8 cellular contexts compared by ENCODE assay signal in the genomic region with DNA sequence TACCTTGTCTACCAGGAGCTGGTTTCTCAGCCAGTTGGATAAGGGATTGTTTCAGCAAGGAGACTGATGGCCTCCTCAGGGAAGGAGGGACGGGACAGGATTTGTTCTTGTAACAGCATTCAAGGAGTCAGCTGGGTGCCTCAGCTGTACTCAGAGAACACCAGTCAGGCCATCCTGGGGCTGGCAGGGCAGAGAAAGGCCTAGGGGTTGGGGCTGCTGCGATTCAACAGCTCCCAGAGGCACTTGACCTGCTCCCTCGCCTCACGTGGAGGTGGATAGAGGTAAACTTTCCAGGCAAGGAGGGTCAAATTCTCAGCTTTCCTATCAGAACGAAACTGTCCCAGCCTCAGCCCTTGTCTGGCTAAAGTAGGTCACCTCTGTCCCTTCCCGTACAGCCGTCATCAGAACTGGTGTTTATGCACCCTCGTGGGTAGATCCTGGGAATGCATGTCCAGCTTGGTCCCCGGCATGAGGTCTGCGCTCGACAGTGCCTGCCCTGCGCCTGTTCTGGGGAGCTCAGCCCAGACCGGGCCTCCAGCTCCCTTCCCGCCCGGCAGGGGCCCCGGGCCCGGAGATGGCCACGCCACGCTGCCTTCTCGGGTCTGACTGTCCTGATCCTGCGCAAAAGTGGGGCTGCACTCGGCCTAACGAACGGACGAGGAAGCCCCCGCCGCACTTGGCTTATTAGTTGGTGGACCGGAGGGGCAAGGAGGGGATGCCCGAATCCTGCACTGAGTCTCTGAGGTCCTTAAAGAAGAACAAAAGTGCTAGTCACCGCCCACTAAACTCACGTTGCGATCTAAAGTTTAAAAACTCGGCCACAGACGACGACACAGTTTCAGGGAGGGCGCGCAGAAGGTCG. TPM values are rescaled to one million over a fixed set of nuclear protein-coding genes. Genes with fewer than 3 reads are reported as not detected.
DNase-seq lines count a peak whose midpoint lies in the region; ATAC-seq, FAIRE-seq and TF ChIP-seq lines count a peak whose summit lies in the region.

No MANE protein-coding gene starts in this region.

- peak overlapping the region; percentile 90 for H4K8ac ChIP-seq in H1 (ENCODE audit: extremely low read depth, insufficient read depth, low read length)
- H4K8ac ChIP-seq in mesenchymal stem cell (ENCODE audit: low read length) = peak overlapping the region; percentile 99

- TF ChIP-seq CTCF in H1 (IDR thresholded peaks at IDR 0.05; ENCODE audit: control extremely low read depth in 1 of 3, insufficient read depth in 1 of 3, low read depth in 1 of 3, low read length in 3 of 3) = no peak
- no peak for TF ChIP-seq CTCF in testis (IDR thresholded peaks at IDR 0.05)

- peak; percentile 42 for DNase-seq in activated CD4-positive, alpha-beta T cell treated with anti-CD3 and anti-CD28 coated beads for 36 hours
- no peak for DNase-seq in activated CD4-positive, alpha-beta T cell treated with anti-CD3 and anti-CD28 coated beads for 4 hours
- DNase-seq in H1 (ENCODE audit: low read depth in 1 of 2, low spot score in 2 of 2) = peak in 1 of 2 experiments; percentile 67
- DNase-seq in mesenchymal stem cell = no peak
- DNase-seq in testis = peak; percentile 53
- no peak for DNase-seq in HPDE6-E6E7 (ENCODE audit: extremely low spot score)

- peak overlapping the region; percentile 66 for H3K56ac ChIP-seq in H1 (replicated peaks; ENCODE audit: insufficient read length, low read depth, low read length)

- peaks cover 3% of the 10 kb centered on the region; the same call in 1 of the 2 replicates for H3K79me1 ChIP-seq in H1 (ENCODE audit: low read depth, low read length)
- H3K79me1 ChIP-seq in mesenchymal stem cell (replicated peaks; ENCODE audit: low read length, poor library complexity, severe bottlenecking) = peaks cover 5% of the 10 kb centered on the region

- peak overlapping the region; percentile 95 for H3K18ac ChIP-seq in H1 (ENCODE audit: extremely low read depth, low read length)
- H3K18ac ChIP-seq in mesenchymal stem cell (ENCODE audit: low read depth in 1 of 2, low read length in 2 of 2) = peak overlapping the region; percentile 63 to 89

- H3K4me3 ChIP-seq in H1 (ENCODE audit: extremely low read depth in 1 of 4, insufficient read depth in 2 of 4, low read depth in 3 of 4, low read length in 4 of 4) = peak overlapping the region; percentile 78 to 91 (median 86)
- peak overlapping the region; percentile 78 to 96 for H3K4me3 ChIP-seq in mesenchymal stem cell (ENCODE audit: insufficient read depth in 1 of 2, low read depth in 1 of 2, low read length in 2 of 2)
- H3K4me3 ChIP-seq in testis = peak overlapping the region; percentile 82 to 83

- TF ChIP-seq POLR2A in H1 (IDR thresholded peaks at IDR 0.05; ENCODE audit: control extremely low read depth in 1 of 2, low read depth in 2 of 2, low read length in 2 of 2) (no peak), testis (IDR thresholded peaks at IDR 0.05) (no peak)

- H2BK15ac ChIP-seq in H1 (ENCODE audit: low read length) (no peak overlapping the region), mesenchymal stem cell (ENCODE audit: low read depth, poor library complexity, severe bottlenecking) (no peak overlapping the region)

- H2BK5ac ChIP-seq in H1 (ENCODE audit: low read depth, low read length) (peak overlapping the region; percentile 88; the same call in 1 of the 2 replicates), mesenchymal stem cell (ENCODE audit: low read depth, low read length, poor library complexity, severe bottlenecking) (no peak overlapping the region)

- H3K27ac ChIP-seq in H1 (ENCODE audit: low read depth, low read length) = peak overlapping the region; percentile 63; the same call in 1 of the 2 replicates
- peak overlapping the region; percentile 21 for H3K27ac ChIP-seq in mesenchymal stem cell (ENCODE audit: low read length, poor library complexity, severe bottlenecking)
- H3K27ac ChIP-seq in testis = peak overlapping the region; percentile 63 to 89

- peaks cover 34% of the 10 kb centered on the region for H3K4me1 Mint-ChIP-seq in activated CD4-positive, alpha-beta T cell treated with anti-CD3 and anti-CD28 coated beads for 36 hours
- H3K4me1 Mint-ChIP-seq in T-helper 1 cell treated with Interleukin-12 subunit alpha and Interleukin-12 subunit beta and Interleukin-4 antibody, amounts not matched to agents 30 μg/mL and 1 μg/mL, for 36 hours (ENCODE audit: low read depth) = peaks cover 33% of the 10 kb centered on the region

- H3K36me3 ChIP-seq in H1 (ENCODE audit: control insufficient read depth in 2 of 4, insufficient read depth in 4 of 4, low read length in 3 of 4) (no peaks in the 10 kb centered on the region), mesenchymal stem cell (ENCODE audit: control insufficient read depth in 1 of 2, insufficient read depth in 2 of 2, low read depth in 1 of 2, low read length in 2 of 2) (no peaks in the 10 kb centered on the region), testis (ENCODE audit: low read depth, missing control alignments) (no peaks in the 10 kb centered on the region)

- 36% methylated on average over 38 of the region's 38 CpGs; no CpG with 5 or more reads in 1 of the 2 experiments for WGBS in H1 (ENCODE audit: extremely low coverage in 1 of 2, insufficient coverage in 1 of 2, insufficient read length in 1 of 2, insufficient replicate concordance in 2 of 2, low coverage in 1 of 2, low lambda C conversion rate in 2 of 2, missing lambda C conversion rate in 1 of 2), 2 experiments
- 67% methylated on average over 38 of the region's 38 CpGs for WGBS in mesenchymal stem cell
- WGBS in testis, 2 donors = 11 to 37% methylated on average over 4 to 29 of the region's 38 CpGs

- TF ChIP-seq EP300 in H1 (IDR thresholded peaks at IDR 0.05; ENCODE audit: borderline replicate concordance in 1 of 2, low read depth in 2 of 2, low read length in 2 of 2) = no peak

- H2BK120ac ChIP-seq in H1 (replicated peaks; ENCODE audit: low read depth, low read length) = peak overlapping the region; percentile 47
- peak overlapping the region; percentile 12 for H2BK120ac ChIP-seq in mesenchymal stem cell (ENCODE audit: low read depth, low read length)

- H3K4me2 ChIP-seq in H1 (ENCODE audit: insufficient read depth in 1 of 2, low read depth in 2 of 2, low read length in 2 of 2) (peak overlapping the region; percentile 93 to 96), mesenchymal stem cell (ENCODE audit: low read length, poor library complexity, severe bottlenecking) (peak overlapping the region; percentile 54)

- H3K23ac ChIP-seq in H1 (ENCODE audit: insufficient read length) (no peak overlapping the region), mesenchymal stem cell (ENCODE audit: low read length in 2 of 2) (no peak overlapping the region)

- intact Hi-C loops in activated CD4-positive, alpha-beta T cell treated with anti-CD3 and anti-CD28 coated beads for 36 hours (cut with DNase I, micrococcal nuclease) = loop anchor here (1.0 to 5.0 kb wide), 10 partner anchors 18 to 271 kb away; a partner anchor contains a TSS
- intact Hi-C loops in testis (cut with DNase I; ENCODE audit: low total_unique reads) = no loop called here

- FAIRE-seq in H1 (lab: Jason Lieb, UNC) = no peak

- peaks cover 0 to 23% of the 10 kb centered on the region in 2 experiments; a peak in 3 of 4 replicates for H3K79me2 ChIP-seq in H1 (ENCODE audit: control insufficient read depth in 1 of 2, insufficient read depth in 2 of 2, low read length in 2 of 2)

- H4K5ac ChIP-seq in H1 (ENCODE audit: insufficient read length, low read depth, low read length) = peak overlapping the region; percentile 78

- H2BK12ac ChIP-seq in H1 (ENCODE audit: low read depth, low read length) = peak overlapping the region; percentile 92
- H2BK12ac ChIP-seq in mesenchymal stem cell (ENCODE audit: low read length in 2 of 2) = peak overlapping the region; percentile 2 to 12

- H4K91ac ChIP-seq in H1 (replicated peaks; ENCODE audit: insufficient read length, low read length) = peak overlapping the region; percentile 85
- H4K91ac ChIP-seq in mesenchymal stem cell (ENCODE audit: low read length) = peak overlapping the region; percentile 89

- H3K27me3 ChIP-seq in H1 (replicated peaks in 1 of 4; ENCODE audit: control insufficient read depth in 3 of 4, extremely low read depth in 1 of 4, insufficient read depth in 3 of 4, low read length in 3 of 4) (no peaks in the 10 kb centered on the region), mesenchymal stem cell (ENCODE audit: control insufficient read depth in 1 of 2, insufficient read depth in 1 of 2, low read length in 2 of 2) (no peaks in the 10 kb centered on the region), testis (no peaks in the 10 kb centered on the region)

- no peak for TF ChIP-seq RAD21 in H1 (IDR thresholded peaks at IDR 0.05 in 1 of 2, conservative IDR thresholded peaks at IDR 0.05 in 1 of 2; ENCODE audit: low read depth in 2 of 2, low read length in 2 of 2)

- H2AFZ ChIP-seq in H1 (ENCODE audit: low read length) (peak overlapping the region; percentile 10; the same call in 1 of the 2 replicates), mesenchymal stem cell (ENCODE audit: low read depth, low read length) (no peak overlapping the region)

- H3K9ac ChIP-seq in H1 (replicated peaks in 1 of 4; ENCODE audit: extremely low read depth in 1 of 4, low read depth in 3 of 4, low read length in 3 of 4) = peak overlapping the region in 3 of 4 experiments; percentile 72 to 77 (median 77); a peak in 6 of 7 replicates
- H3K9ac ChIP-seq in mesenchymal stem cell (ENCODE audit: low read length) = peak overlapping the region; percentile 93

- CTCF ChIA-PET in activated CD4-positive, alpha-beta T cell treated with anti-CD3 and anti-CD28 coated beads for 36 hours (lab: Charles Lee) = interaction anchor here (0.8 to 7.7 kb wide), 16 partner anchors 9 to 281 kb away, joined by 3 to 63 read pairs (median 4); a partner anchor contains a TSS
- CTCF ChIA-PET in H1 (lab: Charles Lee; ENCODE audit: partially characterized antibody) = interaction anchor here (0.6 to 3.8 kb wide), 10 partner anchors 37 to 276 kb away, joined by 3 to 20 read pairs (median 4); a partner anchor contains a TSS

- ATAC-seq in activated CD4-positive, alpha-beta T cell treated with anti-CD3 and anti-CD28 coated beads for 36 hours = peak; percentile 21
- peak; percentile 3 for ATAC-seq in HG02884 (IDR thresholded peaks at IDR 0.05; ENCODE audit: unreplicated experiment)

- H3K27ac Mint-ChIP-seq in activated CD4-positive, alpha-beta T cell treated with anti-CD3 and anti-CD28 coated beads for 36 hours = peak overlapping the region; percentile 96
- H3K27ac Mint-ChIP-seq in T-helper 1 cell treated with Interleukin-12 subunit alpha and Interleukin-12 subunit beta and Interleukin-4 antibody, amounts not matched to agents 30 μg/mL and 1 μg/mL, for 36 hours = peak overlapping the region; percentile 97

- peaks cover 0 to 6% of the 10 kb centered on the region in 2 experiments for H4K20me1 ChIP-seq in H1 (replicated peaks in 1 of 2; ENCODE audit: control insufficient read depth in 1 of 2, insufficient read depth in 2 of 2, low read length in 2 of 2)

- H2BK20ac ChIP-seq in H1 (ENCODE audit: low read length) = no peak overlapping the region

- no peaks in the 10 kb centered on the region for H3K9me3 Mint-ChIP-seq in activated CD4-positive, alpha-beta T cell treated with anti-CD3 and anti-CD28 coated beads for 36 hours (ENCODE audit: low read depth)
- H3K9me3 Mint-ChIP-seq in T-helper 1 cell treated with Interleukin-12 subunit alpha and Interleukin-12 subunit beta and Interleukin-4 antibody, amounts not matched to agents 30 μg/mL and 1 μg/mL, for 36 hours = no peaks in the 10 kb centered on the region

- H3K4ac ChIP-seq in H1 (replicated peaks; ENCODE audit: insufficient read length, low read depth, low read length) = peak overlapping the region; percentile 79
- H3K4ac ChIP-seq in mesenchymal stem cell (ENCODE audit: low read depth in 1 of 2, low read length in 2 of 2) = peak overlapping the region; percentile 68 to 86

- POLR2A ChIA-PET in activated CD4-positive, alpha-beta T cell treated with anti-CD3 and anti-CD28 coated beads for 36 hours (lab: Charles Lee) = interaction anchor here (0.5 to 2.8 kb wide), 22 partner anchors 9 to 507 kb away, joined by 3 to 64 read pairs (median 4); a partner anchor contains a TSS
- POLR2A ChIA-PET in H1 (lab: Charles Lee; ENCODE audit: partially characterized antibody) = interaction anchor here (0.7 to 3.1 kb wide), 27 partner anchors 8 to 265 kb away, joined by 3 to 30 read pairs (median 5); a partner anchor contains a TSS

- H3K27me3 Mint-ChIP-seq in activated CD4-positive, alpha-beta T cell treated with anti-CD3 and anti-CD28 coated beads for 36 hours = no peaks in the 10 kb centered on the region
- no peaks in the 10 kb centered on the region for H3K27me3 Mint-ChIP-seq in T-helper 1 cell treated with Interleukin-12 subunit alpha and Interleukin-12 subunit beta and Interleukin-4 antibody, amounts not matched to agents 30 μg/mL and 1 μg/mL, for 36 hours (ENCODE audit: low read depth)

- H3K9me3 ChIP-seq in H1 (ENCODE audit: insufficient read depth in 2 of 2, low read depth in 1 of 2, low read length in 1 of 2) = no peaks in the 10 kb centered on the region
- H3K9me3 ChIP-seq in mesenchymal stem cell (ENCODE audit: control insufficient read depth, low read length) = no peaks in the 10 kb centered on the region
- no peaks in the 10 kb centered on the region for H3K9me3 ChIP-seq in testis

- H3K14ac ChIP-seq in H1 (ENCODE audit: insufficient read length) (no peak overlapping the region), mesenchymal stem cell (ENCODE audit: low read length in 2 of 2) (no peak overlapping the region)

- peaks cover 14% of the 10 kb centered on the region for H3K36me3 Mint-ChIP-seq in activated CD4-positive, alpha-beta T cell treated with anti-CD3 and anti-CD28 coated beads for 36 hours (ENCODE audit: low read depth)
- peaks cover 21% of the 10 kb centered on the region for H3K36me3 Mint-ChIP-seq in T-helper 1 cell treated with Interleukin-12 subunit alpha and Interleukin-12 subunit beta and Interleukin-4 antibody, amounts not matched to agents 30 μg/mL and 1 μg/mL, for 36 hours (ENCODE audit: low read depth)

- peaks cover 14% of the 10 kb centered on the region for H3K23me2 ChIP-seq in H1 (ENCODE audit: low read depth, low read length)

- H2AK5ac ChIP-seq in H1 (ENCODE audit: low read depth, low read length) = 0 out of 2 replicates have a peak overlapping the region, but pooled peaks have one; percentile 48
- H2AK5ac ChIP-seq in mesenchymal stem cell (ENCODE audit: low read length, severe bottlenecking) = peak overlapping the region; percentile 28

- H3K4me1 ChIP-seq in H1 (replicated peaks in 1 of 4; ENCODE audit: control insufficient read depth in 3 of 4, insufficient read depth in 4 of 4, low read length in 3 of 4) (peaks cover 5 to 15% (median 8%) of the 10 kb centered on the region in 4 experiments), mesenchymal stem cell (ENCODE audit: control insufficient read depth, insufficient read depth, low read depth, low read length) (peaks cover 7% of the 10 kb centered on the region), testis (peaks cover 15% of the 10 kb centered on the region)

- H3K4me3 Mint-ChIP-seq in activated CD4-positive, alpha-beta T cell treated with anti-CD3 and anti-CD28 coated beads for 36 hours = peak overlapping the region; percentile 91
- H3K4me3 Mint-ChIP-seq in T-helper 1 cell treated with Interleukin-12 subunit alpha and Interleukin-12 subunit beta and Interleukin-4 antibody, amounts not matched to agents 30 μg/mL and 1 μg/mL, for 36 hours = peak overlapping the region; percentile 99

RNA-seq across cellular contexts. Expression of a gene that starts 0.8 kb away (rescaled TPM):
- total RNA-seq in activated CD4-positive, alpha-beta T cell treated with anti-CD3 and anti-CD28 coated beads for 36 hours = 10 to 100 TPM; 14.7 to 15.2 TPM
- total RNA-seq in H1 (2021; fragmentation: NEBNext Ultra II Directional; extraction: Animal tissue kit (Norgen Biotek cat#: 25700)) = 20.0 and 21.4 TPM in 2 replicates
- polyA plus RNA-seq in H1 (2011; rRNA removed) (7.7 and 10.3 TPM in 2 replicates), testis (ENCODE audit: insufficient read depth, low read depth, low replicate concordance) (15.6 TPM)
- polyA plus RNA-seq in H1 (2011; cell fraction: cytosol; rRNA removed) = 7.0 TPM
- polyA plus RNA-seq in H1 (2011; cell fraction: nucleus; rRNA removed) = 10.7 TPM
- 5.8 to 7.4 TPM (median 7.1 TPM) in 4 replicates for polyA plus RNA-seq in H1 (2012, experiment 1 of 2)
- polyA plus RNA-seq in H1 (2012, experiment 2 of 2) = 6.0 TPM
- 16.1 TPM for polyA plus RNA-seq in H1 (2013, experiment 1 of 2)
- 17.3 TPM for polyA plus RNA-seq in H1 (2013, experiment 2 of 2)
- 40.9 and 42.1 TPM in 2 replicates for polyA minus RNA-seq in H1 (2011; rRNA and poly(A)+ RNA removed)
- 16.9 TPM for polyA minus RNA-seq in H1 (2011; cell fraction: cytosol; rRNA and poly(A)+ RNA removed)
- polyA minus RNA-seq in H1 (2011; cell fraction: nucleus; rRNA and poly(A)+ RNA removed) = 13.3 TPM
- polyA plus RNA-seq in mesenchymal stem cell (2013, experiment 1 of 2) = 4.2 TPM
- polyA plus RNA-seq in mesenchymal stem cell (2013, experiment 2 of 2) = 3.7 TPM
- total RNA-seq in testis = 10 to 100 TPM; 12.8 to 20.8 TPM

RNA-seq across cellular contexts. Expression of a gene that starts 33.2 kb away (rescaled TPM):
- total RNA-seq in activated CD4-positive, alpha-beta T cell treated with anti-CD3 and anti-CD28 coated beads for 36 hours = 100 to 1,000 TPM; 101 to 105 TPM
- 144 TPM in 2 replicates for total RNA-seq in H1 (2021; fragmentation: NEBNext Ultra II Directional; extraction: Animal tissue kit (Norgen Biotek cat#: 25700))
- polyA plus RNA-seq in H1 (2011; rRNA removed) = 125 and 183 TPM in 2 replicates
- 138 TPM for polyA plus RNA-seq in H1 (2011; cell fraction: cytosol; rRNA removed)
- 287 TPM for polyA plus RNA-seq in H1 (2011; cell fraction: nucleus; rRNA removed)
- 122 to 145 TPM (median 141 TPM) in 4 replicates for polyA plus RNA-seq in H1 (2012, experiment 1 of 2)
- 112 TPM for polyA plus RNA-seq in H1 (2012, experiment 2 of 2)
- 141 TPM for polyA plus RNA-seq in H1 (2013, experiment 1 of 2)
- polyA plus RNA-seq in H1 (2013, experiment 2 of 2) = 161 TPM
- polyA minus RNA-seq in H1 (2011; rRNA and poly(A)+ RNA removed) = 167 and 170 TPM in 2 replicates
- polyA minus RNA-seq in H1 (2011; cell fraction: cytosol; rRNA and poly(A)+ RNA removed) = 123 TPM
- polyA minus RNA-seq in H1 (2011; cell fraction: nucleus; rRNA and poly(A)+ RNA removed) = 113 TPM
- polyA plus RNA-seq in mesenchymal stem cell (2013, experiment 1 of 2) = 98.2 TPM
- polyA plus RNA-seq in mesenchymal stem cell (2013, experiment 2 of 2) = 93.9 TPM
- total RNA-seq in testis = 100 to 1,000 TPM in 1 of 2 donors, 10 to 100 TPM in 1; 79.8 to 119 TPM
- polyA plus RNA-seq in testis (ENCODE audit: insufficient read depth, low read depth, low replicate concordance) = 59.7 TPM

Comparison
In these comparisons a context has a peak if more than half of its experiments do, and no peak if none do; other contexts are left out.
1. DNase-seq: peak in activated CD4-positive, alpha-beta T cell treated with anti-CD3 and anti-CD28 coated beads for 36 hours (single experiment) and testis (single experiment); none in activated CD4-positive, alpha-beta T cell treated with anti-CD3 and anti-CD28 coated beads for 4 hours (0 of 2), mesenchymal stem cell (single experiment) and HPDE6-E6E7 (single experiment).
2. H3K27ac ChIP-seq: peak in every context shown above with its lines; median percentile 76 in testis; 63 in H1; 21 in mesenchymal stem cell.
3. Peak in every context shown above with its lines, with median percentiles within 50 percentile points of each other: H3K4me3 ChIP-seq.